Comparison of ENCODE assay signal across 22 cellular contexts in the genomic region with DNA sequence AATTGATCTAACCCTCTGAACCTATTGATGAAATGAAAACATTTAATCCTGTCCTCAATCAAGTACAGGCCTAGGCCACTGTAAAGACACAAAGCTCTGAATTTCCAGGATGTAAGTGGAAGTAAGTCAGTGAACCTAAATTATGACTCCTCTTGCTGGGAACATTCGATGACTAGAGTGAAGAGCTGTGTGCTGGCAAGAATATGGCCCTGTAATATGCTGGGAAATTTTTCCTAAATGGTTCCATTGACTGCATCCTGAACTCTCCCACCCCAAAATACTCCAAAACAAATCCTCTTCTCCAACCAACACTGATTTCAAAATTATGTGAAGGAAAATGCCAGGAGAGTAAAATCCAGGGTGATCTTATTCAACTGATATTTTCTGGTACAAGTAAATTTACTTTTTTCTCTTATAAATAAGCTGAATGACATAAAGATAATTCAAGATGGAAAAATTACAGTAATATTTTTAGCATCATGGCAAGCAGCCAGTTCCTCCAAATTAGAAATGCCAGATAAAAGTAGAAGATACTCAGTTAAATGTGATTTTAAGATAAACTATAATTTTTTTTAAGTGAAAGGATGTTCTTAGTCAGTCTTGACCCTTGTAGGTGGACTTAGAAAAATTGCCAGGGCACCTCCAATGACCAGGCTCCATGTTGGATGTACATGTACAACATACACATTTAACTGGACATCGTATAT.
"Had no signal": no experiment of that assay in that cellular context is flagged by ENCODE, and none has a peak within 500 bp of the region (broad histone marks: within the 10 kb centered on the region; RNA-seq: fewer than 3 reads in every experiment).

No MANE protein-coding gene starts in this region.

- H3K4me1 ChIP-seq: heart left ventricle, psoas muscle, right lobe of liver, spleen, transverse colon had no signal

- FAIRE-seq: endometrium, frontal cortex, islet of Langerhans had no signal

- H3K27me3 Mint-ChIP-seq: stimulated activated naive B cell treated with anti-CD40 and anti-IgM and Interleukin-4, amounts not matched to agents 10 μg/mL and 1 μg/mL and 100 μg/mL, for 72 hours; stimulated activated naive CD8-positive, alpha-beta T cell treated with anti-CD3 and anti-CD28 coated beads, Interleukin-15, amount 100 ng/mL, for 72 hours had no signal

- H3K27me3 ChIP-seq: heart left ventricle, right lobe of liver, spleen, transverse colon had no signal

- H3K27ac Mint-ChIP-seq: naive thymus-derived CD4-positive, alpha-beta T cell; nephron progenitor cell; stimulated activated naive B cell treated with anti-CD40 and anti-IgM and Interleukin-4, amounts not matched to agents 10 μg/mL and 1 μg/mL and 100 μg/mL, for 72 hours; stimulated activated naive CD8-positive, alpha-beta T cell treated with anti-CD3 and anti-CD28 coated beads, Interleukin-15, amount 100 ng/mL, for 72 hours had no signal

- H3K27ac ChIP-seq: heart left ventricle, psoas muscle, right lobe of liver, spleen, thoracic aorta, transverse colon had no signal

- H3K36me3 Mint-ChIP-seq: naive thymus-derived CD4-positive, alpha-beta T cell; stimulated activated naive B cell treated with anti-CD40 and anti-IgM and Interleukin-4, amounts not matched to agents 10 μg/mL and 1 μg/mL and 100 μg/mL, for 72 hours had no signal

- ATAC-seq: esophagus mucosa; heart left ventricle; naive thymus-derived CD4-positive, alpha-beta T cell; psoas muscle; right lobe of liver; stimulated activated naive B cell treated with anti-CD40 and anti-IgM and Interleukin-4, amounts not matched to agents 10 μg/mL and 1 μg/mL and 100 μg/mL, for 72 hours had no signal

- H3K4me3 Mint-ChIP-seq: naive thymus-derived CD4-positive, alpha-beta T cell; nephron progenitor cell; stimulated activated naive B cell treated with anti-CD40 and anti-IgM and Interleukin-4, amounts not matched to agents 10 μg/mL and 1 μg/mL and 100 μg/mL, for 72 hours; stimulated activated naive CD8-positive, alpha-beta T cell treated with anti-CD3 and anti-CD28 coated beads, Interleukin-15, amount 100 ng/mL, for 72 hours had no signal

- H3K4me1 Mint-ChIP-seq: naive thymus-derived CD4-positive, alpha-beta T cell; nephron progenitor cell; stimulated activated naive B cell treated with anti-CD40 and anti-IgM and Interleukin-4, amounts not matched to agents 10 μg/mL and 1 μg/mL and 100 μg/mL, for 72 hours; stimulated activated naive CD8-positive, alpha-beta T cell treated with anti-CD3 and anti-CD28 coated beads, Interleukin-15, amount 100 ng/mL, for 72 hours had no signal

- DNase-seq: effector memory CD4-positive, alpha-beta T cell; heart left ventricle; hippocampal formation; kidney glomerular epithelial cell; naive thymus-derived CD4-positive, alpha-beta T cell; nephron progenitor cell; psoas muscle; retina; right lobe of liver; spleen; stimulated activated CD4-positive, alpha-beta T cell treated with anti-CD3 and anti-CD28 coated beads, Interleukin-15, amount 100 ng/mL, for 24 hours; stimulated activated CD4-positive, alpha-beta T cell treated with anti-CD3 and anti-CD28 coated beads, Interleukin-1b, Interleukin-23, amount 100 ng/mL, for 48 hours; stimulated activated CD4-positive, alpha-beta T cell treated with anti-CD3 and anti-CD28 coated beads, Interleukin-4, amount 100 ng/mL, for 24 hours; stimulated activated naive B cell treated with anti-CD40 and anti-IgM and Interleukin-4, amounts not matched to agents 10 μg/mL and 1 μg/mL and 100 μg/mL, for 72 hours; stimulated activated naive CD8-positive, alpha-beta T cell treated with anti-CD3 and anti-CD28 coated beads, Interleukin-15, amount 100 ng/mL, for 72 hours; substantia nigra; transverse colon had no signal

- H3K9me3 ChIP-seq: psoas muscle, right lobe of liver, thoracic aorta, transverse colon had no signal

- H3K9me3 Mint-ChIP-seq: nephron progenitor cell had no signal

- H3K36me3 ChIP-seq: heart left ventricle, right lobe of liver, spleen, thoracic aorta, transverse colon had no signal

- H3K4me3 ChIP-seq: heart left ventricle, psoas muscle, right lobe of liver, spleen, thoracic aorta, transverse colon had no signal
